Comparison of ENCODE assay signal across 1 cellular context in genomic region chr11:110251837-110252236, GRCh38.
A peak's percentile ranks its signal among the peaks of the same experiment; 100 is the strongest.
TF ChIP-seq lines count a peak whose summit lies in the region.

No MANE protein-coding gene starts in this region.

TF ChIP-seq in HCT116, 20 proteins besides CTCF, POLR2A, EP300 and RAD21 (continued from another document):
- peak; percentile 96 for TF ChIP-seq JUND (IDR thresholded peaks at IDR 0.05)
- TF ChIP-seq, protein P1, sequence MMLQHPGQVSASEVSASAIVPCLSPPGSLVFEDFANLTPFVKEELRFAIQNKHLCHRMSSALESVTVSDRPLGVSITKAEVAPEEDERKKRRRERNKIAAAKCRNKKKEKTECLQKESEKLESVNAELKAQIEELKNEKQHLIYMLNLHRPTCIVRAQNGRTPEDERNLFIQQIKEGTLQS (IDR thresholded peaks at IDR 0.05): peak; percentile 75
- no peak for TF ChIP-seq ZBTB33 (IDR thresholded peaks at IDR 0.05; ENCODE audit: extremely low read depth, insufficient replicate concordance, low read length)
- no peak for TF ChIP-seq ZNF274 (IDR thresholded peaks at IDR 0.05; ENCODE audit: low read depth, low read length)
- TF ChIP-seq YY1 (IDR thresholded peaks at IDR 0.05; ENCODE audit: extremely low read depth, insufficient replicate concordance, low read depth, low read length): peak; percentile 80
- TF ChIP-seq EZH2 (IDR thresholded peaks at IDR 0.05): no peak
- peak; percentile 69; the same call in 1 of the 2 replicates for TF ChIP-seq SRF (IDR thresholded peaks at IDR 0.05; ENCODE audit: low read depth)
- peak; percentile 67 for TF ChIP-seq SIN3A (IDR thresholded peaks at IDR 0.05; ENCODE audit: low read depth)
- TF ChIP-seq CBX3 (IDR thresholded peaks at IDR 0.05; ENCODE audit: low read depth): peak; percentile 92
- peak; percentile 61; the same call in 1 of the 2 replicates for TF ChIP-seq POLR2AphosphoS5 (IDR thresholded peaks at IDR 0.05; ENCODE audit: low read depth, low read length)
- TF ChIP-seq FOSL1 (IDR thresholded peaks at IDR 0.05; ENCODE audit: low read depth): peak; percentile 95
- TF ChIP-seq ZFX (IDR thresholded peaks at IDR 0.05): no peak
- TF ChIP-seq EGR1 (IDR thresholded peaks at IDR 0.05; ENCODE audit: low read depth): peak; percentile 53; the same call in 1 of the 2 replicates
- peak; percentile 29 for TF ChIP-seq MAX (IDR thresholded peaks at IDR 0.05)
- TF ChIP-seq REST (IDR thresholded peaks at IDR 0.05; ENCODE audit: low read depth): no peak
